ENCODE assay signal across 12 cellular contexts in the genomic region with DNA sequence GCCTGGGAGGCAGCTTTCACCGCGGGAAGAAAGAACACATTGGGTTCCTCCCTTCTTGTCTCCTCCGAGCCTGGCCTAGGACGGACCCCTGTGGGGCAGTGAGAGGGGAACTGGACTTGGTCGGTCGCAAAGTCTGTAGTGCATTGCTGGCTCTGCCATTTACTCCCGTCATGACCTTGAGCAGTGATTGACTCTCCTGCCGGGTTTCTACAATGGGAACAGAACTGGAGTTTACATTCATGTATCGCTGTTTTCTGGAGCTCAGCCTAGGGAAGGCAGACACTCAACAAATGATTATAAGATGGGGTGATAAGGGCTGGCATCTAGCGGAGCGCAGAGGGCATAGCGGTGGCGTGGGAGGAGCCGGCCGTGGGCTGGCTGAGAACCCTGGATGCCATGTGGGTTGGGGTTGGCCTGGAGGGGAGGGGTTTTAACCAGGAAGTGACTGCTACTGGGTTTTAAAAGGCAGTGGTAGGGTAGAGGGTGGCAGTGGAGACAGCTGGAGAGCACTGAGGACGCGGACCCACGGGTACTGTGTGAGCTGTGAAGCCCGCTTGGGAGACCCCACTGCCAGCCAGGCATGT. TPM values are rescaled to one million over a fixed set of nuclear protein-coding genes. Genes with fewer than 3 reads are reported as not detected.
DNase-seq lines count a peak whose midpoint lies in the region; ATAC-seq and TF ChIP-seq lines count a peak whose summit lies in the region.
"Not testable (repeated sequence)": the region's sequence is repeated elsewhere in the genome, so short reads cannot be mapped to it uniquely, and the experiment has no call there.
"Had no signal": no experiment of that assay in that cellular context is flagged by ENCODE, and none has a peak within 500 bp of the region (broad histone marks: within the 10 kb centered on the region; RNA-seq: fewer than 3 reads in every experiment).

No MANE protein-coding gene starts in this region.

- H3F3A ChIP-seq in OCI-LY1 (ENCODE audit: insufficient read depth, low read length) = not testable (repeated sequence)

- not testable (repeated sequence) for H3K27me3 ChIP-seq in CD4-positive, alpha-beta memory T cell (ENCODE audit: insufficient read depth, low read length); OCI-LY1 (ENCODE audit: insufficient read depth, low read length); upper lobe of left lung

- not testable (repeated sequence) for H3K4me1 Mint-ChIP-seq in CD4-positive, alpha-beta memory T cell; activated CD4-positive, alpha-beta T cell treated with anti-CD3 and anti-CD28 coated beads, Interleukin-2, amount 10 ng/mL, durations not matched to agents 24 days and 14 days; activated naive CD8-positive, alpha-beta T cell treated with anti-CD3 and anti-CD28 coated beads, Interleukin-2, amount 50 U/mL, for 24 hours; memory B cell; progenitor cell of endocrine pancreas (ENCODE audit: low read depth)

- H2AFZ ChIP-seq in OCI-LY1 (ENCODE audit: low read length) = not testable (repeated sequence)

- TF ChIP-seq EP300 in upper lobe of left lung (IDR thresholded peaks at IDR 0.05) = not testable (repeated sequence)

- POLR2A ChIA-PET in CD4-positive, alpha-beta memory T cell (lab: Charles Lee; ENCODE audit: partially characterized antibody) = not testable (repeated sequence)

- H3K4me3 Mint-ChIP-seq in CD4-positive, alpha-beta memory T cell; activated CD4-positive, alpha-beta T cell treated with anti-CD3 and anti-CD28 coated beads, Interleukin-2, amount 10 ng/mL, durations not matched to agents 24 days and 14 days; activated naive CD8-positive, alpha-beta T cell treated with anti-CD3 and anti-CD28 coated beads, Interleukin-2, amount 50 U/mL, for 24 hours; memory B cell; progenitor cell of endocrine pancreas (ENCODE audit: low read depth): not testable (repeated sequence)

- not testable (repeated sequence) for TF ChIP-seq POLR2A in upper lobe of left lung (IDR thresholded peaks at IDR 0.05)

- H3K9me3 ChIP-seq in CD4-positive, alpha-beta memory T cell (ENCODE audit: control insufficient read depth in 1 of 2, low read length in 2 of 2); OCI-LY1 (ENCODE audit: low read length); upper lobe of left lung: not testable (repeated sequence)

- no CpG with 5 or more reads among the region's 19 CpGs for WGBS in upper lobe of left lung, 2 donors

- peak in 3 of 5 donors; percentile 11 to 30 (median 12) for DNase-seq in CD4-positive, alpha-beta memory T cell
- DNase-seq in activated CD4-positive, alpha-beta T cell treated with anti-CD3 and anti-CD28 coated beads, Interleukin-2, amount 10 ng/mL, durations not matched to agents 24 days and 14 days = peak; percentile 56
- not testable (repeated sequence) for DNase-seq in activated naive CD8-positive, alpha-beta T cell treated with anti-CD3 and anti-CD28 coated beads, Interleukin-2, amount 50 U/mL, for 24 hours; left ventricle myocardium superior; upper lobe of left lung
- DNase-seq in memory B cell (ENCODE audit: low spot score in 2 of 2) = peak in 1 of 2 donors; percentile 16
- DNase-seq in progenitor cell of endocrine pancreas (ENCODE audit: low spot score, unreplicated experiment) = peak; percentile 8

- H3K27ac ChIP-seq in CD4-positive, alpha-beta memory T cell (ENCODE audit: low read depth, low read length); OCI-LY1 (ENCODE audit: low read depth, low read length, poor library complexity, severe bottlenecking); upper lobe of left lung: not testable (repeated sequence)

- H3K4me3 ChIP-seq in CD4-positive, alpha-beta memory T cell (ENCODE audit: low read length in 2 of 2); OCI-LY1 (ENCODE audit: low read depth, low read length, poor library complexity, severe bottlenecking); upper lobe of left lung: not testable (repeated sequence)

- H3K36me3 Mint-ChIP-seq in CD4-positive, alpha-beta memory T cell; activated CD4-positive, alpha-beta T cell treated with anti-CD3 and anti-CD28 coated beads, Interleukin-2, amount 10 ng/mL, durations not matched to agents 24 days and 14 days (ENCODE audit: low read depth); activated naive CD8-positive, alpha-beta T cell treated with anti-CD3 and anti-CD28 coated beads, Interleukin-2, amount 50 U/mL, for 24 hours (ENCODE audit: low read depth); memory B cell; progenitor cell of endocrine pancreas (ENCODE audit: insufficient read depth): not testable (repeated sequence)

- TF ChIP-seq CTCF in OCI-LY1 (IDR thresholded peaks at IDR 0.05; ENCODE audit: low read length); progenitor cell of endocrine pancreas (IDR thresholded peaks at IDR 0.05; ENCODE audit: unreplicated experiment); upper lobe of left lung (IDR thresholded peaks at IDR 0.05): not testable (repeated sequence)

- intact Hi-C loops in CD4-positive, alpha-beta memory T cell (cut with micrococcal nuclease); activated CD4-positive, alpha-beta T cell treated with anti-CD3 and anti-CD28 coated beads, Interleukin-2, amount 10 ng/mL, durations not matched to agents 24 days and 14 days (cut with micrococcal nuclease); left ventricle myocardium superior (cut with micrococcal nuclease): not testable (repeated sequence)

- H3K36me3 ChIP-seq in CD4-positive, alpha-beta memory T cell (ENCODE audit: insufficient read depth, low read length); OCI-LY1 (ENCODE audit: insufficient read depth, low read length); upper lobe of left lung: not testable (repeated sequence)

- CTCF ChIA-PET in CD4-positive, alpha-beta memory T cell (lab: Charles Lee; ENCODE audit: partially characterized antibody) = not testable (repeated sequence)

- H3K4me1 ChIP-seq in CD4-positive, alpha-beta memory T cell (ENCODE audit: insufficient read depth, low read length); OCI-LY1 (ENCODE audit: insufficient read depth, low read length, severe bottlenecking); upper lobe of left lung: not testable (repeated sequence)

- not testable (repeated sequence) for H3K9me2 ChIP-seq in OCI-LY1 (ENCODE audit: low read depth, low read length)

- not testable (repeated sequence) for H3K9ac ChIP-seq in OCI-LY1 (ENCODE audit: low read length)

- H4K20me1 ChIP-seq in OCI-LY1 (ENCODE audit: insufficient read depth, low read length) = not testable (repeated sequence)

- not testable (repeated sequence) for H3K9me3 Mint-ChIP-seq in CD4-positive, alpha-beta memory T cell; activated CD4-positive, alpha-beta T cell treated with anti-CD3 and anti-CD28 coated beads, Interleukin-2, amount 10 ng/mL, durations not matched to agents 24 days and 14 days; activated naive CD8-positive, alpha-beta T cell treated with anti-CD3 and anti-CD28 coated beads, Interleukin-2, amount 50 U/mL, for 24 hours; memory B cell; progenitor cell of endocrine pancreas (ENCODE audit: low read depth)

- H3K27ac Mint-ChIP-seq in CD4-positive, alpha-beta memory T cell; activated CD4-positive, alpha-beta T cell treated with anti-CD3 and anti-CD28 coated beads, Interleukin-2, amount 10 ng/mL, durations not matched to agents 24 days and 14 days; activated naive CD8-positive, alpha-beta T cell treated with anti-CD3 and anti-CD28 coated beads, Interleukin-2, amount 50 U/mL, for 24 hours; memory B cell; progenitor cell of endocrine pancreas: not testable (repeated sequence)

- not testable (repeated sequence) for H3K79me2 ChIP-seq in OCI-LY1 (ENCODE audit: insufficient read depth, low read length)

- not testable (repeated sequence) for H3K27me3 Mint-ChIP-seq in CD4-positive, alpha-beta memory T cell; activated CD4-positive, alpha-beta T cell treated with anti-CD3 and anti-CD28 coated beads, Interleukin-2, amount 10 ng/mL, durations not matched to agents 24 days and 14 days; activated naive CD8-positive, alpha-beta T cell treated with anti-CD3 and anti-CD28 coated beads, Interleukin-2, amount 50 U/mL, for 24 hours; memory B cell; progenitor cell of endocrine pancreas

- peak; percentile 62 for ATAC-seq in activated naive CD8-positive, alpha-beta T cell treated with anti-CD3 and anti-CD28 coated beads, Interleukin-2, amount 50 U/mL, for 24 hours
- ATAC-seq in left ventricle myocardium superior (peak; percentile 8), memory B cell (ENCODE audit: low read depth) (peak; percentile 68), upper lobe of left lung (ENCODE audit: low FRiP score in 2 of 2) (peak; percentile 56 to 72)

- H3K4me2 ChIP-seq in OCI-LY1 (ENCODE audit: low read length) = 0 out of 2 replicates have a peak overlapping the region, but pooled peaks have one; percentile 47

RNA-seq across cellular contexts. Expression of gene HIC2, which starts 3.1 kb away (rescaled TPM):
- 10 to 100 TPM in 1 of 2 experiments, 1 to 10 TPM in 1; 8.9 to 10.6 TPM for total RNA-seq in CD4-positive, alpha-beta memory T cell
- polyA plus RNA-seq in CD4-positive, alpha-beta memory T cell = under 1 TPM; 0.21 to 0.91 TPM
- total RNA-seq in activated CD4-positive, alpha-beta T cell treated with anti-CD3 and anti-CD28 coated beads, Interleukin-2, amount 10 ng/mL, durations not matched to agents 24 days and 14 days = 5.9 and 6.4 TPM in 2 replicates
- total RNA-seq in left ventricle myocardium superior = 1.2 TPM
- total RNA-seq in progenitor cell of endocrine pancreas = 40.8 and 43.9 TPM in 2 replicates
- total RNA-seq in upper lobe of left lung = 10 to 100 TPM in 1 of 6 donors, 1 to 10 TPM in 5; 4.4 to 11.5 (median 5.7) TPM

RNA-seq across cellular contexts. Expression of gene RIMBP3B, which starts 36.7 kb away (rescaled TPM):
- 1 to 10 TPM; 3.7 to 4.0 TPM for total RNA-seq in CD4-positive, alpha-beta memory T cell
- under 1 TPM; 0.09 to 0.78 TPM for polyA plus RNA-seq in CD4-positive, alpha-beta memory T cell
- total RNA-seq in activated CD4-positive, alpha-beta T cell treated with anti-CD3 and anti-CD28 coated beads, Interleukin-2, amount 10 ng/mL, durations not matched to agents 24 days and 14 days = 0.26 TPM in 1 of 2 replicates, not detected in the other
- 0.05 TPM for total RNA-seq in left ventricle myocardium superior
- total RNA-seq in progenitor cell of endocrine pancreas = 0.65 and 1.3 TPM in 2 replicates
- under 1 TPM in 3 of 6 donors, not detected in 3; 0.20 to 0.86 (median 0.46) TPM for total RNA-seq in upper lobe of left lung
- total RNA-seq: left ventricle myocardium inferior, tibial nerve had no signal
- polyA plus RNA-seq: aorta, ovary had no signal

RNA-seq across cellular contexts. Expression of gene TMEM191C, which starts 46.9 kb away (rescaled TPM):
- 1 to 10 TPM; 3.5 to 4.8 TPM for total RNA-seq in CD4-positive, alpha-beta memory T cell
- polyA plus RNA-seq in CD4-positive, alpha-beta memory T cell = 1 to 10 TPM; 3.1 to 3.6 TPM
- total RNA-seq in activated CD4-positive, alpha-beta T cell treated with anti-CD3 and anti-CD28 coated beads, Interleukin-2, amount 10 ng/mL, durations not matched to agents 24 days and 14 days = 0.50 and 0.54 TPM in 2 replicates
- total RNA-seq in left ventricle myocardium superior (0.74 TPM), progenitor cell of endocrine pancreas (4.1 and 5.1 TPM in 2 replicates), upper lobe of left lung (1 to 10 TPM in 5 of 6 donors, under 1 TPM in 1; 1.00 to 2.9 (median 1.5) TPM)

Comparison
In these comparisons a context has a peak if more than half of its experiments do, and no peak if none do; other contexts are left out.
1. ATAC-seq: peak in every context shown above with its lines; median percentile 68 in memory B cell; 64 in upper lobe of left lung; 62 in activated naive CD8-positive, alpha-beta T cell treated with anti-CD3 and anti-CD28 coated beads, Interleukin-2, amount 50 U/mL, for 24 hours; 8 in left ventricle myocardium superior.